6 cellular contexts compared by ENCODE assay signal in the genomic region with DNA sequence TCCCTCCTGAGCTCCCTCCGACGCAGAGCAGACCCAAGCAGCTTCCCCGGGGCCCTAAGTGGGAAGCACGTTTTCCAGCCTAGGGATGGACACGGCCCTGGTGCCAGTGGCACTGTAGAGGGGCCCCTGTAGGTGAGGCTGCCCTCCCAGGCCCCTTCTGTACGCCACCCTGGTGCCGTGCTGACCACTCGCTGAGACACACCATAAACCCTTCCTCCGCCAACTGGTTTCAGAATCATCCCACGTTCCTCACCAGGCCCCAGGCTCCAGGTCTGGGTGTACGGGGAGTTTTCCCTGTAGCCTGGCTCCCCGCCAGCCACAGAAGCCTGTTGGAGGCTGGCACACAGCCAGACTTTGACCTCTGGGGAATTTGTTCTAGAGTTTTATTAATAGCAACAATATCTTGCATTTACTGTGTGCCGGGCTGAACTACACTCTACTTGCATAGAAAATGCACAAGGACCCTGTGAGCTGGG. TPM values are rescaled to one million over a fixed set of nuclear protein-coding genes. Genes with fewer than 3 reads are reported as not detected.
DNase-seq lines count a peak whose midpoint lies in the region; ATAC-seq and TF ChIP-seq lines count a peak whose summit lies in the region.

No MANE protein-coding gene starts in this region.

- ATAC-seq in aorta (ENCODE audit: low FRiP score) = no peak

- H3K27me3 ChIP-seq in smooth muscle cell (ENCODE audit: low read depth) (no peaks in the 10 kb centered on the region), aorta (ENCODE audit: control insufficient read depth in 1 of 2, insufficient read depth in 2 of 2, low read length in 1 of 2) (no peaks in the 10 kb centered on the region)

- no peaks in the 10 kb centered on the region for H3K9me3 ChIP-seq in smooth muscle cell (replicated peaks; ENCODE audit: low read depth)
- H3K9me3 ChIP-seq in aorta (ENCODE audit: control insufficient read depth, low read length) = no peaks in the 10 kb centered on the region

- H3K27ac ChIP-seq in smooth muscle cell (ENCODE audit: low read depth) = no peak overlapping the region
- H3K27ac ChIP-seq in aorta (ENCODE audit: low read depth in 1 of 2, low read length in 2 of 2) = no peak overlapping the region

- no peaks in the 10 kb centered on the region for H3K36me3 ChIP-seq in smooth muscle cell (ENCODE audit: low read depth)
- H3K36me3 ChIP-seq in aorta (ENCODE audit: control insufficient read depth in 1 of 2, insufficient read depth in 2 of 2, low read length in 1 of 2) = no peaks in the 10 kb centered on the region

- DNase-seq in NCI-H2171 treated with DMSO at 0.1 percent for 48 hours (lab: John Stamatoyannopoulos, UW) = peak; percentile 91
- DNase-seq in epithelial cell of esophagus (ENCODE audit: low read depth) = peak; percentile 76
- DNase-seq in smooth muscle cell (lab: John Stamatoyannopoulos, UW; ENCODE audit: unreplicated experiment) = peak; percentile 41
- no peak for DNase-seq in middle frontal gyrus (ENCODE audit: extremely low spot score, low spot score)
- DNase-seq in aorta = no peak
- DNase-seq in germinal center (ENCODE audit: low spot score) = no peak

- WGBS in smooth muscle cell (ENCODE audit: low lambda C conversion rate) = 61% methylated on average over 13 of the region's 13 CpGs
- WGBS in aorta, 2 donors = 28 to 29% methylated on average over 13 of the region's 13 CpGs

- TF ChIP-seq CTCF in epithelial cell of esophagus (IDR thresholded peaks at IDR 0.05; ENCODE audit: insufficient read depth, low read depth, low read length, missing control alignments) (no peak), smooth muscle cell (IDR thresholded peaks at IDR 0.05; ENCODE audit: borderline replicate concordance, insufficient read depth, poor library complexity, severe bottlenecking) (no peak)

- H3K4me1 ChIP-seq in smooth muscle cell (ENCODE audit: low read depth) (no peaks in the 10 kb centered on the region), aorta (ENCODE audit: control insufficient read depth in 1 of 2, insufficient read depth in 2 of 2, low read length in 2 of 2) (no peaks in the 10 kb centered on the region)

- no peak overlapping the region for H3K9ac ChIP-seq in smooth muscle cell (ENCODE audit: low read depth)

- intact Hi-C loops in aorta (cut with DNase I) = no loop called here

- H4K20me1 ChIP-seq in smooth muscle cell (ENCODE audit: low read depth) = no peaks in the 10 kb centered on the region

- H2AFZ ChIP-seq in smooth muscle cell (ENCODE audit: low read depth) = no peak overlapping the region

- H3K4me2 ChIP-seq in smooth muscle cell = peak overlapping the region; percentile 66

- H3F3A ChIP-seq in smooth muscle cell (ENCODE audit: low read depth) = peaks cover 2% of the 10 kb centered on the region

- H3K4me3 ChIP-seq in epithelial cell of esophagus (ENCODE audit: low read length) (no peak overlapping the region), smooth muscle cell (no peak overlapping the region), aorta (ENCODE audit: low read length in 2 of 2) (no peak overlapping the region)

- no peaks in the 10 kb centered on the region for H3K79me2 ChIP-seq in smooth muscle cell (ENCODE audit: low read depth)

RNA-seq across cellular contexts. Expression of a gene that starts 18.2 kb away (rescaled TPM):
- not detected in 2 replicates for total RNA-seq in smooth muscle cell
- 0.41 TPM in 1 of 2 replicates, not detected in the other for polyA plus RNA-seq in smooth muscle cell
- total RNA-seq in aorta = not detected
- under 1 TPM; 0.74 to 0.75 TPM for polyA plus RNA-seq in aorta

RNA-seq across cellular contexts. Expression of a gene that starts 26.7 kb away (rescaled TPM):
- total RNA-seq in smooth muscle cell = 1,579 and 1,932 TPM in 2 replicates
- 1,321 and 1,396 TPM in 2 replicates for polyA plus RNA-seq in smooth muscle cell
- 100 to 1,000 TPM; 806 to 812 TPM for total RNA-seq in aorta
- polyA plus RNA-seq in aorta = 1,000 to 10,000 TPM; 3,301 to 6,282 TPM

RNA-seq across cellular contexts. Expression of a gene that starts 26.9 kb away (rescaled TPM):
- total RNA-seq in smooth muscle cell (20.9 and 30.4 TPM in 2 replicates), aorta (10 to 100 TPM; 22.7 to 24.4 TPM)
- polyA plus RNA-seq in smooth muscle cell (69.8 and 83.9 TPM in 2 replicates), aorta (10 to 100 TPM; 27.4 to 29.8 TPM)

RNA-seq across cellular contexts. Expression of a gene that starts 58.1 kb away (rescaled TPM):
- total RNA-seq in smooth muscle cell (6.6 and 17.0 TPM in 2 replicates), aorta (10 to 100 TPM in 1 of 2 donors, 1 to 10 TPM in 1; 7.1 to 15.9 TPM)
- polyA plus RNA-seq in smooth muscle cell (3.5 and 11.2 TPM in 2 replicates), aorta (under 1 TPM; 0.13 to 0.20 TPM)

Comparison
In these comparisons a context has a peak if more than half of its experiments do, and no peak if none do; other contexts are left out.
1. DNase-seq: peak in NCI-H2171 treated with DMSO at 0.1 percent for 48 hours (single experiment), epithelial cell of esophagus (single experiment) and smooth muscle cell (single experiment); none in middle frontal gyrus (single experiment), aorta (0 of 2) and germinal center (single experiment).